ENCODE assay signal across 29 cellular contexts in the genomic region with DNA sequence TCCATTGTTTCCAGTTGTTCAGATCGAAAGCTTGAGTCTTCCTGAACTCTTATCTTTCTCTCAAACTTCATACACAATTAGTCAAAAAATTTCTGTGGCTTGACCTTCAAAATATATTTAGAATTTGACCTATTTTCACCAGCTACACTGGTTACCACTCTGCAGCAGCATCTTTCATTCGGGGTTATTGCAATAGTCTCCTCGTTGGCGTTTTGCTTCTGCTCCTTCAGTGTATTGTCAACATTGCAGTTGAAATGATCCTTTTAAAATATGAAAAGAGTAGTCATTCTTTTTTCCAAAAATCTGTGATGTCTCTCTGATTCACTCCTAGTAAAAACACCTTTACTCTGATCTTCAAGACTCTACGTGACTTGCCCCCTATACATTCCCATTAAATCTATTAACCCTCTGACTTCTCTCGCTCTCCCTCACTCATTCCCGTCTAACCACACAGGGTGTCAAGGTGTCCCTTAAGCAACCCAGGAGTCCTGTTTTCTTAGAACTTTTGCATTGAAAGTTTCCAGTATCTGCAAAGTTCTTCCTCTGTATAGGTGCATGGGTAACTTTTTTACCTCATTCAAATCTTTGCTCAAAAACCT.
"Had no signal": no experiment of that assay in that cellular context is flagged by ENCODE, and none has a peak within 500 bp of the region (broad histone marks: within the 10 kb centered on the region; RNA-seq: fewer than 3 reads in every experiment).

No MANE protein-coding gene starts in this region.

- H3K4me1 Mint-ChIP-seq: activated B cell treated with CpG ODN at 0.5 μM for 24 hours had no signal

- ATAC-seq: activated naive CD4-positive, alpha-beta T cell treated with anti-CD3 and anti-CD28 coated beads, Interleukin-2, amount 50 U/mL, for 72 hours; activated naive CD8-positive, alpha-beta T cell treated with anti-CD3 and anti-CD28 coated beads, Interleukin-2, amount 50 U/mL, for 24 hours; body of pancreas; Panc1; Right ventricle myocardium inferior had no signal

- H3K4me1 ChIP-seq: ascending aorta, body of pancreas had no signal

- H3K36me3 ChIP-seq: ascending aorta had no signal

- H3K9me3 ChIP-seq: ascending aorta, body of pancreas had no signal

- H3K4me3 Mint-ChIP-seq: activated B cell treated with CpG ODN at 0.5 μM for 24 hours; activated CD4-positive, alpha-beta memory T cell treated with anti-CD3 and anti-CD28 coated beads, Interleukin-2, amount 10 ng/mL, durations not matched to agents 7 days and 5 days; activated naive CD8-positive, alpha-beta T cell treated with anti-CD3 and anti-CD28 coated beads, Interleukin-2, amount 50 U/mL, for 24 hours; activated T-helper 1 cell treated with anti-CD3 and anti-CD28 coated beads, Interleukin-12 subunit alpha, Interleukin-12 subunit beta, Interleukin-2, Interleukin-4 antibody, amounts not matched to agents 30 ng/mL and 10 ng/mL and 1 ng/mL, durations not matched to agents 14 hours and 24 hours and 36 hours had no signal

- H3K27ac ChIP-seq: ascending aorta, body of pancreas, coronary artery, SK-N-MC had no signal

- H3K27ac Mint-ChIP-seq: activated B cell treated with CpG ODN at 0.5 μM for 24 hours; activated CD4-positive, alpha-beta memory T cell treated with anti-CD3 and anti-CD28 coated beads, Interleukin-2, amount 10 ng/mL, durations not matched to agents 7 days and 5 days; activated naive CD4-positive, alpha-beta T cell treated with anti-CD3 and anti-CD28 coated beads, Interleukin-2, amount 50 U/mL, for 72 hours; activated naive CD8-positive, alpha-beta T cell treated with anti-CD3 and anti-CD28 coated beads, Interleukin-2, amount 50 U/mL, for 24 hours; activated T-helper 1 cell treated with anti-CD3 and anti-CD28 coated beads, Interleukin-12 subunit alpha, Interleukin-12 subunit beta, Interleukin-2, Interleukin-4 antibody, amounts not matched to agents 30 ng/mL and 10 ng/mL and 1 ng/mL, durations not matched to agents 14 hours and 24 hours and 36 hours had no signal

- DNase-seq: activated B cell treated with CpG ODN at 0.5 μM for 24 hours; activated CD4-positive, alpha-beta memory T cell treated with anti-CD3 and anti-CD28 coated beads, Interleukin-2, amount 10 ng/mL, durations not matched to agents 7 days and 5 days; activated CD4-positive, alpha-beta T cell treated with anti-CD3 and anti-CD28 coated beads for 1 hour; activated CD4-positive, alpha-beta T cell treated with anti-CD3 and anti-CD28 coated beads, Interleukin-2, amount 50 U/mL, for 1 hour; activated CD8-positive, alpha-beta memory T cell treated with anti-CD3 and anti-CD28 coated beads, Interleukin-2, amount 50 U/mL, for 48 hours; activated effector memory CD4-positive, alpha-beta T cell treated with anti-CD3 and anti-CD28 coated beads, Interleukin-2, amount 50 U/mL, for 16 hours; activated naive CD4-positive, alpha-beta T cell treated with Interleukin-2 at 50 U/mL for 16 hours; activated naive CD8-positive, alpha-beta T cell treated with anti-CD3 and anti-CD28 coated beads, Interleukin-2, amount 50 U/mL, for 24 hours; amniotic stem cell; body of pancreas; central memory CD4-positive, alpha-beta T cell; KG1; NCI-H1048; NCI-H1417; NCI-H1930; NCI-H2171; NCI-H2227 treated with DMSO at 0.1 percent for 48 hours; NCI-H446 treated with DMSO at 0.1 percent for 48 hours; NCI-H524 treated with DMSO at 0.1 percent for 48 hours; RPMI8226; T-helper 2 cell; T1000 had no signal

- H3K4me3 ChIP-seq: ascending aorta, body of pancreas, coronary artery, SK-N-MC had no signal

- H3K36me3 Mint-ChIP-seq: activated naive CD4-positive, alpha-beta T cell treated with anti-CD3 and anti-CD28 coated beads, Interleukin-2, amount 50 U/mL, for 72 hours had no signal

- H3K27me3 Mint-ChIP-seq: activated B cell treated with CpG ODN at 0.5 μM for 24 hours; activated CD4-positive, alpha-beta memory T cell treated with anti-CD3 and anti-CD28 coated beads, Interleukin-2, amount 10 ng/mL, durations not matched to agents 7 days and 5 days; activated naive CD8-positive, alpha-beta T cell treated with anti-CD3 and anti-CD28 coated beads, Interleukin-2, amount 50 U/mL, for 24 hours had no signal

- H3K27me3 ChIP-seq: ascending aorta, body of pancreas had no signal
